8 cellular contexts compared by ENCODE assay signal in genomic region chr5:128537306-128537998, GRCh38. TPM values are rescaled to one million over a fixed set of nuclear protein-coding genes. Genes with fewer than 3 reads are reported as not detected.
DNase-seq lines count a peak whose midpoint lies in the region; ATAC-seq and TF ChIP-seq lines count a peak whose summit lies in the region.

No MANE protein-coding gene starts in this region.

- TF ChIP-seq EP300 in esophagus muscularis mucosa (IDR thresholded peaks at IDR 0.05), result no peak

- peaks cover 0 to 7% (median 5%) of the 10 kb centered on the region in 7 donors for H3K4me1 Mint-ChIP-seq in naive thymus-derived CD4-positive, alpha-beta T cell
- H3K4me1 Mint-ChIP-seq in Caco-2 (ENCODE audit: low read depth, unreplicated experiment), result no peaks in the 10 kb centered on the region
- H3K4me1 Mint-ChIP-seq in CD8-positive, alpha-beta memory T cell, result no peaks in the 10 kb centered on the region

- DNase-seq in NT2/D1 (ENCODE audit: low read depth, low spot score), result no peak
- DNase-seq in esophagus muscularis mucosa (ENCODE audit: extremely low spot score), result no peak
- peak in 1 of 9 donors; percentile 7 for DNase-seq in naive thymus-derived CD4-positive, alpha-beta T cell
- DNase-seq in superior temporal gyrus (ENCODE audit: extremely low spot score), result no peak
- DNase-seq in Caco-2, result no peak
- no peak for DNase-seq in CD8-positive, alpha-beta memory T cell

- H3K9me3 ChIP-seq in NT2/D1 (ENCODE audit: insufficient read depth, low read length) (no peaks in the 10 kb centered on the region), esophagus muscularis mucosa (no peaks in the 10 kb centered on the region), Caco-2 (peaks cover 10% of the 10 kb centered on the region; the same call in 1 of the 2 replicates)
- no peaks in the 10 kb centered on the region for H3K9me3 ChIP-seq in naive thymus-derived CD4-positive, alpha-beta T cell (ENCODE audit: control insufficient read depth in 2 of 3, low read length in 3 of 3)
- H3K9me3 ChIP-seq in CD8-positive, alpha-beta memory T cell (ENCODE audit: low read length), result no peaks in the 10 kb centered on the region

- CTCF ChIA-PET in naive thymus-derived CD4-positive, alpha-beta T cell (lab: Charles Lee), result no interaction called here
- CTCF ChIA-PET in Caco-2 (lab: Charles Lee), result no interaction called here
- CTCF ChIA-PET in CD8-positive, alpha-beta memory T cell (lab: Charles Lee), result no interaction called here

- POLR2A ChIA-PET in naive thymus-derived CD4-positive, alpha-beta T cell (lab: Charles Lee), result no interaction called here
- POLR2A ChIA-PET in Caco-2 (lab: Charles Lee), result no interaction called here
- POLR2A ChIA-PET in CD8-positive, alpha-beta memory T cell (lab: Charles Lee), result no interaction called here

- H3K9me3 Mint-ChIP-seq in naive thymus-derived CD4-positive, alpha-beta T cell, result peaks cover 0 to 22% (median 3%) of the 10 kb centered on the region in 11 donors
- peaks cover 11% of the 10 kb centered on the region for H3K9me3 Mint-ChIP-seq in Caco-2 (ENCODE audit: unreplicated experiment)
- H3K9me3 Mint-ChIP-seq in CD8-positive, alpha-beta memory T cell, result peaks cover 0 to 9% (median 5%) of the 10 kb centered on the region in 5 donors

- 2% methylated on average over 60 of the region's 73 CpGs for WGBS in esophagus muscularis mucosa

- H3K27ac ChIP-seq in esophagus muscularis mucosa (replicated peaks in 1 of 4), result peak overlapping the region; percentile 63 to 85 (median 79)
- no peak overlapping the region for H3K27ac ChIP-seq in naive thymus-derived CD4-positive, alpha-beta T cell (ENCODE audit: low read depth, low read length)
- no peak overlapping the region for H3K27ac ChIP-seq in CD8-positive, alpha-beta memory T cell (ENCODE audit: low read depth, low read length)

- H3K27ac Mint-ChIP-seq in naive thymus-derived CD4-positive, alpha-beta T cell, result no peak overlapping the region
- no peak overlapping the region for H3K27ac Mint-ChIP-seq in Caco-2 (ENCODE audit: unreplicated experiment)
- H3K27ac Mint-ChIP-seq in CD8-positive, alpha-beta memory T cell, result no peak overlapping the region

- H3K36me3 Mint-ChIP-seq in naive thymus-derived CD4-positive, alpha-beta T cell, result peaks cover 0 to 2% (median 0%) of the 10 kb centered on the region in 5 donors
- no peaks in the 10 kb centered on the region for H3K36me3 Mint-ChIP-seq in Caco-2 (ENCODE audit: insufficient read depth, unreplicated experiment)
- no peaks in the 10 kb centered on the region for H3K36me3 Mint-ChIP-seq in CD8-positive, alpha-beta memory T cell

- no TSS peak for BruUV-seq in Caco-2 (replicated peaks; lab: Mats Ljungman, UMichigan)

- intact Hi-C loops in esophagus muscularis mucosa (cut with DNase I), result loop anchor here (5.0 to 10.0 kb wide), 3 partner anchors 135 to 560 kb away; no protein-coding TSS in a partner anchor
- intact Hi-C loops in naive thymus-derived CD4-positive, alpha-beta T cell (cut with micrococcal nuclease), result no loop called here
- intact Hi-C loops in Caco-2 (cut with micrococcal nuclease; ENCODE audit: unreplicated experiment), result no loop called here

- H3K9ac ChIP-seq in NT2/D1 (ENCODE audit: insufficient read length, low read depth), result peak overlapping the region; percentile 81

- H3K4me3 Mint-ChIP-seq in naive thymus-derived CD4-positive, alpha-beta T cell, result peak overlapping the region in 2 of 10 donors; percentile 33 to 61
- no peak overlapping the region for H3K4me3 Mint-ChIP-seq in Caco-2 (ENCODE audit: unreplicated experiment)
- no peak overlapping the region for H3K4me3 Mint-ChIP-seq in CD8-positive, alpha-beta memory T cell

- ATAC-seq in GM19463 (IDR thresholded peaks at IDR 0.05; ENCODE audit: unreplicated experiment) (peak; percentile 42), GM21528 (IDR thresholded peaks at IDR 0.05; ENCODE audit: low FRiP score, unreplicated experiment) (no peak)
- peak; percentile 60 for ATAC-seq in naive thymus-derived CD4-positive, alpha-beta T cell

- H3K4me1 ChIP-seq in NT2/D1 (ENCODE audit: insufficient read depth, insufficient read length) (no peaks in the 10 kb centered on the region), esophagus muscularis mucosa (peaks cover 18 to 51% (median 42%) of the 10 kb centered on the region in 4 donors), Caco-2 (peaks cover 4% of the 10 kb centered on the region)
- no peaks in the 10 kb centered on the region for H3K4me1 ChIP-seq in naive thymus-derived CD4-positive, alpha-beta T cell (ENCODE audit: control insufficient read depth in 2 of 2, insufficient read depth in 2 of 2, low read length in 2 of 2)
- H3K4me1 ChIP-seq in CD8-positive, alpha-beta memory T cell (ENCODE audit: insufficient read depth, low read length), result no peaks in the 10 kb centered on the region

- peak overlapping the region; percentile 61 for H3K4me3 ChIP-seq in NT2/D1 (ENCODE audit: insufficient read length, low read depth)
- peak overlapping the region; percentile 65 to 76 (median 68) for H3K4me3 ChIP-seq in esophagus muscularis mucosa
- H3K4me3 ChIP-seq in naive thymus-derived CD4-positive, alpha-beta T cell (ENCODE audit: low read length), result no peak overlapping the region
- H3K4me3 ChIP-seq in Caco-2 (ENCODE audit: low read depth, low read length), result no peak overlapping the region
- no peak overlapping the region for H3K4me3 ChIP-seq in CD8-positive, alpha-beta memory T cell (ENCODE audit: low read length)

- TF ChIP-seq CTCF in esophagus muscularis mucosa (IDR thresholded peaks at IDR 0.05) (no peak), Caco-2 (IDR thresholded peaks at IDR 0.05; ENCODE audit: insufficient read depth in 1 of 2, low read depth in 1 of 2, low read length in 1 of 2, severe bottlenecking in 1 of 2, unreplicated experiment in 1 of 2) (no peak)

- no peak for TF ChIP-seq POLR2A in esophagus muscularis mucosa (IDR thresholded peaks at IDR 0.05; ENCODE audit: low read depth)

- H3K36me3 ChIP-seq in NT2/D1 (ENCODE audit: insufficient read depth, insufficient read length, low read length) (peaks cover 25% of the 10 kb centered on the region), esophagus muscularis mucosa (no peaks in the 10 kb centered on the region), Caco-2 (ENCODE audit: control insufficient read depth, insufficient read depth, low read length) (no peaks in the 10 kb centered on the region)
- no peaks in the 10 kb centered on the region for H3K36me3 ChIP-seq in naive thymus-derived CD4-positive, alpha-beta T cell (ENCODE audit: control insufficient read depth in 2 of 3, insufficient read depth in 3 of 3, low read length in 3 of 3)
- H3K36me3 ChIP-seq in CD8-positive, alpha-beta memory T cell (ENCODE audit: insufficient read depth, low read length), result no peaks in the 10 kb centered on the region

- peaks cover 32 to 46% (median 45%) of the 10 kb centered on the region in 5 donors for H3K27me3 Mint-ChIP-seq in naive thymus-derived CD4-positive, alpha-beta T cell
- H3K27me3 Mint-ChIP-seq in Caco-2 (ENCODE audit: insufficient read depth, unreplicated experiment), result no peaks in the 10 kb centered on the region
- H3K27me3 Mint-ChIP-seq in CD8-positive, alpha-beta memory T cell, result peaks cover 9 to 24% of the 10 kb centered on the region in 2 donors

- peaks cover 13% of the 10 kb centered on the region for H3K27me3 ChIP-seq in NT2/D1 (ENCODE audit: insufficient read depth, insufficient read length)
- H3K27me3 ChIP-seq in esophagus muscularis mucosa, result peaks cover 0 to 30% (median 7%) of the 10 kb centered on the region in 4 donors
- peaks cover 0 to 3% of the 10 kb centered on the region in 2 donors for H3K27me3 ChIP-seq in naive thymus-derived CD4-positive, alpha-beta T cell (ENCODE audit: control insufficient read depth in 2 of 2, insufficient read depth in 2 of 2, low read length in 2 of 2)
- no peaks in the 10 kb centered on the region for H3K27me3 ChIP-seq in Caco-2 (replicated peaks; ENCODE audit: control insufficient read depth, insufficient read depth, low read length)
- H3K27me3 ChIP-seq in CD8-positive, alpha-beta memory T cell (ENCODE audit: insufficient read depth, low read length, poor library complexity, severe bottlenecking), result peaks cover 5% of the 10 kb centered on the region

RNA-seq across cellular contexts. Expression of gene FBN2, which starts 0.6 kb away (rescaled TPM):
- total RNA-seq in esophagus muscularis mucosa (10 to 100 TPM in 2 of 4 donors, 1 to 10 TPM in 2; 5.4 to 14.9 (median 10.1) TPM), Caco-2 (2022) (0.09 and 0.56 TPM in 2 replicates)
- 1 to 10 TPM in 1 of 5 experiments, under 1 TPM in 3, not detected in 1; 0.16 to 6.8 (median 0.66) TPM for total RNA-seq in naive thymus-derived CD4-positive, alpha-beta T cell
- under 1 TPM in 1 of 2 donors, not detected in 1; 0.07 TPM for polyA plus RNA-seq in naive thymus-derived CD4-positive, alpha-beta T cell
- total RNA-seq in CD8-positive, alpha-beta memory T cell, result under 1 TPM; 0.09 to 0.20 TPM
- not detected for polyA plus RNA-seq in CD8-positive, alpha-beta memory T cell

Comparison
In these comparisons a context has a peak if more than half of its experiments do, and no peak if none do; other contexts are left out.
1. H3K4me3 ChIP-seq: peak in NT2/D1 (single experiment) and esophagus muscularis mucosa (4 of 4); none in naive thymus-derived CD4-positive, alpha-beta T cell (single experiment), Caco-2 (single experiment) and CD8-positive, alpha-beta memory T cell (single experiment).
2. H3K27ac ChIP-seq: peak in esophagus muscularis mucosa (4 of 4); none in naive thymus-derived CD4-positive, alpha-beta T cell (single experiment) and CD8-positive, alpha-beta memory T cell (single experiment).